Comparison of ENCODE assay signal across 13 cellular contexts in the genomic region with DNA sequence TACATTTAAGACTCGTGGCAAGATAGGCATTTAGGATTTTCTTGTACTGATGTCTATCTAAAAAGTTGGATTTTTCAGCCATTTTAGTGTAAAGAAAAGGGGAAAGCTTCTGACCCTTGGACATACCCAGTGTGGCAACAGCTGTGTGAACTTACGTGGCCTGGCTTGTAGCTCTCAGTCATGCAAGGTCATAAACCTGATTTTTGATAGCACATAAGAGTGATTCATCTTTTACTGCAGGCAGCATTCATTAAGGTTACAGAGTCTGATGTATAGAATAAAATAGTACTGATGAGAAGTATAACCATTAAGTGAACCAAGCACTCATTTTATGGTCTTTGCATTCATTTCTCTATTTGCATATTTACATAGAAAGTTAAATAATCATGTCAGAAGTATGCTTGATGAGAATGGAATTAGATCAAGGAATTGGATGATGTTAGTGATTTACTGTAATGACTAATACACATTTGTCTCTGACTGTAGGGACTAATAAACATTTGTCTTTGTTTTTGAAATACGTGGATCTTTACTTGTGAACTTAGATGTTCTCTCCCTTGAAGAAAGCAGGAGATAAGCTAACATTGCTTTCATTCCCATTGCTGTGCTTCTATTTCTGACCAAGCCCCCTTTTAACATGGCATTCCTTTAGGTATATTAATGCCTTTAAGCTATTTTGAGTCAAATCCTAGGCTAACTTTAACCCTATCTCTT.
A peak's percentile ranks its signal among the peaks of the same experiment; 100 is the strongest.
DNase-seq lines count a peak whose midpoint lies in the region; ATAC-seq, FAIRE-seq and TF ChIP-seq lines count a peak whose summit lies in the region.
"Had no signal": no experiment of that assay in that cellular context is flagged by ENCODE, and none has a peak within 500 bp of the region (broad histone marks: within the 10 kb centered on the region; RNA-seq: fewer than 3 reads in every experiment).

No MANE protein-coding gene starts in this region.

- H3K9me3 Mint-ChIP-seq in activated CD8-positive, alpha-beta T cell treated with anti-CD3 and anti-CD28 coated beads, Interleukin-2, amount 10 ng/mL, durations not matched to agents 7 days and 5 days (ENCODE audit: insufficient read depth) = no peaks in the 10 kb centered on the region
- H3K9me3 Mint-ChIP-seq in mesothelial cell of epicardium = peaks cover 15% of the 10 kb centered on the region

- H3K27ac ChIP-seq in small intestine (ENCODE audit: low read depth in 1 of 2, low read length in 1 of 2) = peak overlapping the region in 1 of 2 donors; percentile 41

- H3K27me3 Mint-ChIP-seq in T-helper 17 cell (no peaks in the 10 kb centered on the region), mesothelial cell of epicardium (ENCODE audit: low read depth) (no peaks in the 10 kb centered on the region)
- H3K27me3 Mint-ChIP-seq in activated CD8-positive, alpha-beta T cell treated with anti-CD3 and anti-CD28 coated beads, Interleukin-2, amount 10 ng/mL, durations not matched to agents 7 days and 5 days (ENCODE audit: low read depth) = no peaks in the 10 kb centered on the region

- WGBS in small intestine, 3 donors = 14 to 57% (median 42%) methylated on average over 3 of the region's 3 CpGs

- no peaks in the 10 kb centered on the region for H3K36me3 ChIP-seq in small intestine (ENCODE audit: control insufficient read depth in 2 of 2, insufficient read depth in 2 of 2, low read length in 2 of 2)

- H3K4me3 ChIP-seq in fibroblast of villous mesenchyme (ENCODE audit: low read depth, low read length) (no peak overlapping the region), small intestine (ENCODE audit: low read depth in 1 of 2, low read length in 2 of 2) (no peak overlapping the region)

- H3K36me3 Mint-ChIP-seq in T-helper 17 cell (ENCODE audit: low read depth) (no peaks in the 10 kb centered on the region), mesothelial cell of epicardium (peaks cover 5% of the 10 kb centered on the region)
- no peaks in the 10 kb centered on the region for H3K36me3 Mint-ChIP-seq in activated CD8-positive, alpha-beta T cell treated with anti-CD3 and anti-CD28 coated beads, Interleukin-2, amount 10 ng/mL, durations not matched to agents 7 days and 5 days (ENCODE audit: low read depth)

- FAIRE-seq in small intestine (lab: Jason Lieb, UNC) = peak; percentile 41
- FAIRE-seq: GM12891 had no signal

- no peaks in the 10 kb centered on the region for H3K27me3 ChIP-seq in small intestine (ENCODE audit: control insufficient read depth in 2 of 2, insufficient read depth in 2 of 2, low read length in 2 of 2)

- H3K4me1 ChIP-seq in small intestine (ENCODE audit: control insufficient read depth in 2 of 2, insufficient read depth in 1 of 2, low read depth in 1 of 2, low read length in 1 of 2) = no peaks in the 10 kb centered on the region

- CTCF ChIA-PET in activated CD8-positive, alpha-beta T cell treated with anti-CD3 and anti-CD28 coated beads, Interleukin-2, amount 10 ng/mL, durations not matched to agents 7 days and 5 days (lab: Charles Lee) = interaction anchor here (0.9 to 1.5 kb wide), 4 partner anchors 46 to 81 kb away, joined by 3 to 6 read pairs (median 3); no protein-coding TSS in a partner anchor

- TF ChIP-seq CTCF in fibroblast of villous mesenchyme (IDR thresholded peaks at IDR 0.05; ENCODE audit: insufficient read depth, low read depth, low read length) (no peak), mesothelial cell of epicardium (IDR thresholded peaks at IDR 0.05; ENCODE audit: unreplicated experiment) (no peak)

- POLR2A ChIA-PET in activated CD8-positive, alpha-beta T cell treated with anti-CD3 and anti-CD28 coated beads, Interleukin-2, amount 10 ng/mL, durations not matched to agents 7 days and 5 days (lab: Charles Lee) = no interaction called here

- peak; percentile 25 for DNase-seq in HPDE6-E6E7 (ENCODE audit: extremely low spot score)
- DNase-seq in T-helper 17 cell = no peak
- peak; percentile 48 for DNase-seq in fibroblast of villous mesenchyme (ENCODE audit: low read depth)
- peak; percentile 92 for DNase-seq in small intestine
- DNase-seq in NAMALWA (ENCODE audit: low spot score) = no peak
- no peak for DNase-seq in activated CD8-positive, alpha-beta T cell treated with anti-CD3 and anti-CD28 coated beads, Interleukin-2, amount 10 ng/mL, durations not matched to agents 7 days and 5 days
- no peak for DNase-seq in mesothelial cell of epicardium (ENCODE audit: low spot score in 2 of 2, unreplicated experiment in 2 of 2)
- DNase-seq: amniotic stem cell; DMS 273 treated with DMSO at 0.1 percent for 48 hours; effector memory CD4-positive, alpha-beta T cell; MV-4-11; NCI-H345 had no signal

- H3K9me3 ChIP-seq in T-helper 17 cell (ENCODE audit: control insufficient read depth, low read length, poor library complexity, severe bottlenecking) (no peaks in the 10 kb centered on the region), small intestine (ENCODE audit: control insufficient read depth, low read depth) (no peaks in the 10 kb centered on the region)

- no peak for ATAC-seq in T-helper 17 cell
- no peak for ATAC-seq in activated CD8-positive, alpha-beta T cell treated with anti-CD3 and anti-CD28 coated beads, Interleukin-2, amount 10 ng/mL, durations not matched to agents 7 days and 5 days

- H3K4me3 Mint-ChIP-seq in T-helper 17 cell = no peak overlapping the region
- H3K4me3 Mint-ChIP-seq in activated CD8-positive, alpha-beta T cell treated with anti-CD3 and anti-CD28 coated beads, Interleukin-2, amount 10 ng/mL, durations not matched to agents 7 days and 5 days = no peak overlapping the region
- H3K4me3 Mint-ChIP-seq in mesothelial cell of epicardium = no peak overlapping the region

- peak overlapping the region; percentile 19 for H3K27ac Mint-ChIP-seq in T-helper 17 cell
- H3K27ac Mint-ChIP-seq in activated CD8-positive, alpha-beta T cell treated with anti-CD3 and anti-CD28 coated beads, Interleukin-2, amount 10 ng/mL, durations not matched to agents 7 days and 5 days = no peak overlapping the region
- no peak overlapping the region for H3K27ac Mint-ChIP-seq in mesothelial cell of epicardium

- H3K4me1 Mint-ChIP-seq in T-helper 17 cell (peaks cover 3% of the 10 kb centered on the region), mesothelial cell of epicardium (peaks cover 15% of the 10 kb centered on the region)
- H3K4me1 Mint-ChIP-seq in activated CD8-positive, alpha-beta T cell treated with anti-CD3 and anti-CD28 coated beads, Interleukin-2, amount 10 ng/mL, durations not matched to agents 7 days and 5 days (ENCODE audit: low read depth) = no peaks in the 10 kb centered on the region

Comparison
In these comparisons a context has a peak if more than half of its experiments do, and no peak if none do; other contexts are left out.
1. DNase-seq: peak in HPDE6-E6E7 (single experiment), fibroblast of villous mesenchyme (single experiment) and small intestine (single experiment); none in T-helper 17 cell (0 of 3), NAMALWA (single experiment), activated CD8-positive, alpha-beta T cell treated with anti-CD3 and anti-CD28 coated beads, Interleukin-2, amount 10 ng/mL, durations not matched to agents 7 days and 5 days (single experiment) and mesothelial cell of epicardium (0 of 2).